ENCODE assay signal across 1 cellular context in the genomic region with DNA sequence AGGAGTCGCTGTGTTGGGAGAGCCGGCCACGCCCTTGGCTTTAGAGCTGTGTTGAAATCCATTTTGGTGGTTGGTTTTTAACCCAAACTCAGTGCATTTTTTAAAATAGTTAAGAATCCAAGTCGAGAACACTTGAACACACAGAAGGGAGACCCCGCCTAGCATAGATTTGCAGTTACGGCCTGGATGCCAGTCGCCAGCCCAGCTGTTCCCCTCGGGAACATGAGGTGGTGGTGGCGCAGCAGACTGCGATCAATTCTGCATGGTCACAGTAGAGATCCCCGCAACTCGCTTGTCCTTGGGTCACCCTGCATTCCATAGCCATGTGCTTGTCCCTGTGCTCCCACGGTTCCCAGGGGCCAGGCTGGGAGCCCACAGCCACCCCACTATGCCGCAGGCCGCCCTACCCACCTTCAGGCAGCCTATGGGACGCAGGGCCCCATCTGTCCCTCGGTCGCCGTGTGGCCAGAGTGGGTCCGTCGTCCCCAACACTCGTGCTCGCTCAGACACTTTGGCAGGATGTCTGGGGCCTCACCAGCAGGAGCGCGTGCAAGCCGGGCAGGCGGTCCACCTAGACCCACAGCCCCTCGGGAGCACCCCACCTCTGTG.
TF ChIP-seq lines count a peak whose summit lies in the region.

No MANE protein-coding gene starts in this region.

TF ChIP-seq in HepG2, 621 proteins besides CTCF, POLR2A, EP300 and RAD21 (continues in another document):
- TF ChIP-seq, protein P1, sequence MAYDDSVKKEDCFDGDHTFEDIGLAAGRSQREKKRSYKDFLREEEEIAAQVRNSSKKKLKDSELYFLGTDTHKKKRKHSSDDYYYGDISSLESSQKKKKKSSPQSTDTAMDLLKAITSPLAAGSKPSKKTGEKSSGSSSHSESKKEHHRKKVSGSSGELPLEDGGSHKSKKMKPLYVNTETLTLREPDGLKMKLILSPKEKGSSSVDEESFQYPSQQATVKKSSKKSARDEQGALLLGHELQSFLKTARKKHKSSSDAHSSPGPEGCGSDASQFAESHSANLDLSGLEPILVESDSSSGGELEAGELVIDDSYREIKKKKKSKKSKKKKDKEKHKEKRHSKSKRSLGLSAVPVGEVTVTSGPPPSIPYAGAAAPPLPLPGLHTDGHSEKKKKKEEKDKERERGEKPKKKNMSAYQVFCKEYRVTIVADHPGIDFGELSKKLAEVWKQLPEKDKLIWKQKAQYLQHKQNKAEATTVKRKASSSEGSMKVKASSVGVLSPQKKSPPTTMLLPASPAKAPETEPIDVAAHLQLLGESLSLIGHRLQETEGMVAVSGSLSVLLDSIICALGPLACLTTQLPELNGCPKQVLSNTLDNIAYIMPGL (CRISPR knock-in tag; IDR thresholded peaks at IDR 0.05; ENCODE audit: borderline replicate concordance in 1 of 2, low read depth in 1 of 2) = no peak
- TF ChIP-seq, protein P2, sequence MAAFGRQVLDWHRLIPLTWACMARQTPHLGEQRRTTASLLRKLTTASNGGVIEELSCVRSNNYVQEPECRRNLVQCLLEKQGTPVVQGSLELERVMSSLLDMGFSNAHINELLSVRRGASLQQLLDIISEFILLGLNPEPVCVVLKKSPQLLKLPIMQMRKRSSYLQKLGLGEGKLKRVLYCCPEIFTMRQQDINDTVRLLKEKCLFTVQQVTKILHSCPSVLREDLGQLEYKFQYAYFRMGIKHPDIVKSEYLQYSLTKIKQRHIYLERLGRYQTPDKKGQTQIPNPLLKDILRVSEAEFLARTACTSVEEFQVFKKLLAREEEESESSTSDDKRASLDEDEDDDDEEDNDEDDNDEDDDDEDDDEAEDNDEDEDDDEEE (CRISPR knock-in tag; IDR thresholded peaks at IDR 0.05) = no peak
- no peak for TF ChIP-seq ZNF333 (CRISPR knock-in tag; IDR thresholded peaks at IDR 0.05; ENCODE audit: borderline replicate concordance)
- TF ChIP-seq CBX2 (IDR thresholded peaks at IDR 0.05; ENCODE audit: low read depth, low read length) = no peak
- TF ChIP-seq CBX2 (CRISPR knock-in tag; IDR thresholded peaks at IDR 0.05; ENCODE audit: low read depth) = no peak
- no peak for TF ChIP-seq ZNF790 (CRISPR knock-in tag; IDR thresholded peaks at IDR 0.05; ENCODE audit: borderline replicate concordance)
- TF ChIP-seq FOXM1 (CRISPR knock-in tag; IDR thresholded peaks at IDR 0.05) = no peak
- no peak for TF ChIP-seq HNRNPLL (IDR thresholded peaks at IDR 0.05; ENCODE audit: low read depth, low read length, poor library complexity, severe bottlenecking)
- no peak for TF ChIP-seq ZBTB7B (CRISPR knock-in tag; IDR thresholded peaks at IDR 0.05)
- no peak for TF ChIP-seq ZFP90 (CRISPR knock-in tag; IDR thresholded peaks at IDR 0.05; ENCODE audit: borderline replicate concordance)
- TF ChIP-seq SRSF4 (IDR thresholded peaks at IDR 0.05; ENCODE audit: low read depth, low read length, poor library complexity, severe bottlenecking) = no peak
- TF ChIP-seq, protein P3, sequence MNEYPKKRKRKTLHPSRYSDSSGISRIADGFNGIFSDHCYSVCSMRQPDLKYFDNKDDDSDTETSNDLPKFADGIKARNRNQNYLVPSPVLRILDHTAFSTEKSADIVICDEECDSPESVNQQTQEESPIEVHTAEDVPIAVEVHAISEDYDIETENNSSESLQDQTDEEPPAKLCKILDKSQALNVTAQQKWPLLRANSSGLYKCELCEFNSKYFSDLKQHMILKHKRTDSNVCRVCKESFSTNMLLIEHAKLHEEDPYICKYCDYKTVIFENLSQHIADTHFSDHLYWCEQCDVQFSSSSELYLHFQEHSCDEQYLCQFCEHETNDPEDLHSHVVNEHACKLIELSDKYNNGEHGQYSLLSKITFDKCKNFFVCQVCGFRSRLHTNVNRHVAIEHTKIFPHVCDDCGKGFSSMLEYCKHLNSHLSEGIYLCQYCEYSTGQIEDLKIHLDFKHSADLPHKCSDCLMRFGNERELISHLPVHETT (CRISPR knock-in tag; conservative IDR thresholded peaks at IDR 0.05) = no peak
- TF ChIP-seq, protein P4, sequence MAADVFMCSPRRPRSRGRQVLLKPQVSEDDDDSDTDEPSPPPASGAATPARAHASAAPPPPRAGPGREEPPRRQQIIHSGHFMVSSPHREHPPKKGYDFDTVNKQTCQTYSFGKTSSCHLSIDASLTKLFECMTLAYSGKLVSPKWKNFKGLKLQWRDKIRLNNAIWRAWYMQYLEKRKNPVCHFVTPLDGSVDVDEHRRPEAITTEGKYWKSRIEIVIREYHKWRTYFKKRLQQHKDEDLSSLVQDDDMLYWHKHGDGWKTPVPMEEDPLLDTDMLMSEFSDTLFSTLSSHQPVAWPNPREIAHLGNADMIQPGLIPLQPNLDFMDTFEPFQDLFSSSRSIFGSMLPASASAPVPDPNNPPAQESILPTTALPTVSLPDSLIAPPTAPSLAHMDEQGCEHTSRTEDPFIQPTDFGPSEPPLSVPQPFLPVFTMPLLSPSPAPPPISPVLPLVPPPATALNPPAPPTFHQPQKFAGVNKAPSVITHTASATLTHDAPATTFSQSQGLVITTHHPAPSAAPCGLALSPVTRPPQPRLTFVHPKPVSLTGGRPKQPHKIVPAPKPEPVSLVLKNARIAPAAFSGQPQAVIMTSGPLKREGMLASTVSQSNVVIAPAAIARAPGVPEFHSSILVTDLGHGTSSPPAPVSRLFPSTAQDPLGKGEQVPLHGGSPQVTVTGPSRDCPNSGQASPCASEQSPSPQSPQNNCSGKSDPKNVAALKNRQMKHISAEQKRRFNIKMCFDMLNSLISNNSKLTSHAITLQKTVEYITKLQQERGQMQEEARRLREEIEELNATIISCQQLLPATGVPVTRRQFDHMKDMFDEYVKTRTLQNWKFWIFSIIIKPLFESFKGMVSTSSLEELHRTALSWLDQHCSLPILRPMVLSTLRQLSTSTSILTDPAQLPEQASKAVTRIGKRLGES (CRISPR knock-in tag; IDR thresholded peaks at IDR 0.05; ENCODE audit: borderline replicate concordance) = no peak
- TF ChIP-seq ZNF563 (CRISPR knock-in tag; IDR thresholded peaks at IDR 0.05) = no peak
- TF ChIP-seq, protein P5, sequence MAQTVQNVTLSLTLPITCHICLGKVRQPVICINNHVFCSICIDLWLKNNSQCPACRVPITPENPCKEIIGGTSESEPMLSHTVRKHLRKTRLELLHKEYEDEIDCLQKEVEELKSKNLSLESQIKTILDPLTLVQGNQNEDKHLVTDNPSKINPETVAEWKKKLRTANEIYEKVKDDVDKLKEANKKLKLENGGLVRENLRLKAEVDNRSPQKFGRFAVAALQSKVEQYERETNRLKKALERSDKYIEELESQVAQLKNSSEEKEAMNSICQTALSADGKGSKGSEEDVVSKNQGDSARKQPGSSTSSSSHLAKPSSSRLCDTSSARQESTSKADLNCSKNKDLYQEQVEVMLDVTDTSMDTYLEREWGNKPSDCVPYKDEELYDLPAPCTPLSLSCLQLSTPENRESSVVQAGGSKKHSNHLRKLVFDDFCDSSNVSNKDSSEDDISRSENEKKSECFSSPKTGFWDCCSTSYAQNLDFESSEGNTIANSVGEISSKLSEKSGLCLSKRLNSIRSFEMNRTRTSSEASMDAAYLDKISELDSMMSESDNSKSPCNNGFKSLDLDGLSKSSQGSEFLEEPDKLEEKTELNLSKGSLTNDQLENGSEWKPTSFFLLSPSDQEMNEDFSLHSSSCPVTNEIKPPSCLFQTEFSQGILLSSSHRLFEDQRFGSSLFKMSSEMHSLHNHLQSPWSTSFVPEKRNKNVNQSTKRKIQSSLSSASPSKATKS (CRISPR knock-in tag; IDR thresholded peaks at IDR 0.05) = no peak
- no peak for TF ChIP-seq ZEB1 (IDR thresholded peaks at IDR 0.05; ENCODE audit: insufficient replicate concordance, low read depth)
- no peak for TF ChIP-seq ZNF451 (CRISPR knock-in tag; IDR thresholded peaks at IDR 0.05)
- no peak for TF ChIP-seq SRF (IDR thresholded peaks at IDR 0.05; ENCODE audit: low read depth, low read length)
- TF ChIP-seq, protein P6, sequence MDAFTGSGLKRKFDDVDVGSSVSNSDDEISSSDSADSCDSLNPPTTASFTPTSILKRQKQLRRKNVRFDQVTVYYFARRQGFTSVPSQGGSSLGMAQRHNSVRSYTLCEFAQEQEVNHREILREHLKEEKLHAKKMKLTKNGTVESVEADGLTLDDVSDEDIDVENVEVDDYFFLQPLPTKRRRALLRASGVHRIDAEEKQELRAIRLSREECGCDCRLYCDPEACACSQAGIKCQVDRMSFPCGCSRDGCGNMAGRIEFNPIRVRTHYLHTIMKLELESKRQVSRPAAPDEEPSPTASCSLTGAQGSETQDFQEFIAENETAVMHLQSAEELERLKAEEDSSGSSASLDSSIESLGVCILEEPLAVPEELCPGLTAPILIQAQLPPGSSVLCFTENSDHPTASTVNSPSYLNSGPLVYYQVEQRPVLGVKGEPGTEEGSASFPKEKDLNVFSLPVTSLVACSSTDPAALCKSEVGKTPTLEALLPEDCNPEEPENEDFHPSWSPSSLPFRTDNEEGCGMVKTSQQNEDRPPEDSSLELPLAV (CRISPR knock-in tag; conservative IDR thresholded peaks at IDR 0.05; ENCODE audit: low read depth) = no peak
- no peak for TF ChIP-seq ATF7-NPFF (CRISPR knock-in tag; IDR thresholded peaks at IDR 0.05; ENCODE audit: low read depth)
- TF ChIP-seq ZNF773 (CRISPR knock-in tag; IDR thresholded peaks at IDR 0.05; ENCODE audit: borderline replicate concordance) = no peak
- peak; percentile 53; the same call in 1 of the 2 replicates for TF ChIP-seq POLR2AphosphoS2 (IDR thresholded peaks at IDR 0.05; ENCODE audit: low read depth, low read length)
- TF ChIP-seq ZNF12 (CRISPR knock-in tag; IDR thresholded peaks at IDR 0.05) = no peak
- no peak for TF ChIP-seq ETV5 (CRISPR knock-in tag; IDR thresholded peaks at IDR 0.05; ENCODE audit: borderline replicate concordance)
- TF ChIP-seq, protein P7, sequence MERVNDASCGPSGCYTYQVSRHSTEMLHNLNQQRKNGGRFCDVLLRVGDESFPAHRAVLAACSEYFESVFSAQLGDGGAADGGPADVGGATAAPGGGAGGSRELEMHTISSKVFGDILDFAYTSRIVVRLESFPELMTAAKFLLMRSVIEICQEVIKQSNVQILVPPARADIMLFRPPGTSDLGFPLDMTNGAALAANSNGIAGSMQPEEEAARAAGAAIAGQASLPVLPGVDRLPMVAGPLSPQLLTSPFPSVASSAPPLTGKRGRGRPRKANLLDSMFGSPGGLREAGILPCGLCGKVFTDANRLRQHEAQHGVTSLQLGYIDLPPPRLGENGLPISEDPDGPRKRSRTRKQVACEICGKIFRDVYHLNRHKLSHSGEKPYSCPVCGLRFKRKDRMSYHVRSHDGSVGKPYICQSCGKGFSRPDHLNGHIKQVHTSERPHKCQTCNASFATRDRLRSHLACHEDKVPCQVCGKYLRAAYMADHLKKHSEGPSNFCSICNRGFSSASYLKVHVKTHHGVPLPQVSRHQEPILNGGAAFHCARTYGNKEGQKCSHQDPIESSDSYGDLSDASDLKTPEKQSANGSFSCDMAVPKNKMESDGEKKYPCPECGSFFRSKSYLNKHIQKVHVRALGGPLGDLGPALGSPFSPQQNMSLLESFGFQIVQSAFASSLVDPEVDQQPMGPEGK (CRISPR knock-in tag; IDR thresholded peaks at IDR 0.05) = no peak
- no peak for TF ChIP-seq HNRNPH1 (optimal IDR thresholded peaks at IDR 0.05; ENCODE audit: low read depth, low read length)
- peak; percentile 83 for TF ChIP-seq AGO2 (optimal IDR thresholded peaks at IDR 0.05; ENCODE audit: low read depth, low read length)
- TF ChIP-seq, protein P8, sequence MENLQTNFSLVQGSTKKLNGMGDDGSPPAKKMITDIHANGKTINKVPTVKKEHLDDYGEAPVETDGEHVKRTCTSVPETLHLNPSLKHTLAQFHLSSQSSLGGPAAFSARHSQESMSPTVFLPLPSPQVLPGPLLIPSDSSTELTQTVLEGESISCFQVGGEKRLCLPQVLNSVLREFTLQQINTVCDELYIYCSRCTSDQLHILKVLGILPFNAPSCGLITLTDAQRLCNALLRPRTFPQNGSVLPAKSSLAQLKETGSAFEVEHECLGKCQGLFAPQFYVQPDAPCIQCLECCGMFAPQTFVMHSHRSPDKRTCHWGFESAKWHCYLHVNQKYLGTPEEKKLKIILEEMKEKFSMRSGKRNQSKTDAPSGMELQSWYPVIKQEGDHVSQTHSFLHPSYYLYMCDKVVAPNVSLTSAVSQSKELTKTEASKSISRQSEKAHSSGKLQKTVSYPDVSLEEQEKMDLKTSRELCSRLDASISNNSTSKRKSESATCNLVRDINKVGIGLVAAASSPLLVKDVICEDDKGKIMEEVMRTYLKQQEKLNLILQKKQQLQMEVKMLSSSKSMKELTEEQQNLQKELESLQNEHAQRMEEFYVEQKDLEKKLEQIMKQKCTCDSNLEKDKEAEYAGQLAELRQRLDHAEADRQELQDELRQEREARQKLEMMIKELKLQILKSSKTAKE (CRISPR knock-in tag; IDR thresholded peaks at IDR 0.05; ENCODE audit: borderline replicate concordance) = no peak
- TF ChIP-seq TAF15 (IDR thresholded peaks at IDR 0.05; ENCODE audit: low read depth, low read length, poor library complexity, severe bottlenecking) = no peak
- no peak for TF ChIP-seq ZNF644 (CRISPR knock-in tag; IDR thresholded peaks at IDR 0.05; ENCODE audit: low read depth)
- no peak for TF ChIP-seq SPEN (CRISPR knock-in tag; IDR thresholded peaks at IDR 0.05; ENCODE audit: low read depth)
- no peak for TF ChIP-seq MEIS2 (CRISPR knock-in tag; IDR thresholded peaks at IDR 0.05)
- peak; percentile 81 for TF ChIP-seq AGO1 (IDR thresholded peaks at IDR 0.05; ENCODE audit: low read depth, low read length, poor library complexity, severe bottlenecking)
- no peak for TF ChIP-seq CEBPG (CRISPR knock-in tag; IDR thresholded peaks at IDR 0.05)
- no peak for TF ChIP-seq ZNF10 (CRISPR knock-in tag; IDR thresholded peaks at IDR 0.05; ENCODE audit: borderline replicate concordance, low read depth)
- no peak for TF ChIP-seq KDM4B (CRISPR knock-in tag; IDR thresholded peaks at IDR 0.05)
- TF ChIP-seq, protein P9, sequence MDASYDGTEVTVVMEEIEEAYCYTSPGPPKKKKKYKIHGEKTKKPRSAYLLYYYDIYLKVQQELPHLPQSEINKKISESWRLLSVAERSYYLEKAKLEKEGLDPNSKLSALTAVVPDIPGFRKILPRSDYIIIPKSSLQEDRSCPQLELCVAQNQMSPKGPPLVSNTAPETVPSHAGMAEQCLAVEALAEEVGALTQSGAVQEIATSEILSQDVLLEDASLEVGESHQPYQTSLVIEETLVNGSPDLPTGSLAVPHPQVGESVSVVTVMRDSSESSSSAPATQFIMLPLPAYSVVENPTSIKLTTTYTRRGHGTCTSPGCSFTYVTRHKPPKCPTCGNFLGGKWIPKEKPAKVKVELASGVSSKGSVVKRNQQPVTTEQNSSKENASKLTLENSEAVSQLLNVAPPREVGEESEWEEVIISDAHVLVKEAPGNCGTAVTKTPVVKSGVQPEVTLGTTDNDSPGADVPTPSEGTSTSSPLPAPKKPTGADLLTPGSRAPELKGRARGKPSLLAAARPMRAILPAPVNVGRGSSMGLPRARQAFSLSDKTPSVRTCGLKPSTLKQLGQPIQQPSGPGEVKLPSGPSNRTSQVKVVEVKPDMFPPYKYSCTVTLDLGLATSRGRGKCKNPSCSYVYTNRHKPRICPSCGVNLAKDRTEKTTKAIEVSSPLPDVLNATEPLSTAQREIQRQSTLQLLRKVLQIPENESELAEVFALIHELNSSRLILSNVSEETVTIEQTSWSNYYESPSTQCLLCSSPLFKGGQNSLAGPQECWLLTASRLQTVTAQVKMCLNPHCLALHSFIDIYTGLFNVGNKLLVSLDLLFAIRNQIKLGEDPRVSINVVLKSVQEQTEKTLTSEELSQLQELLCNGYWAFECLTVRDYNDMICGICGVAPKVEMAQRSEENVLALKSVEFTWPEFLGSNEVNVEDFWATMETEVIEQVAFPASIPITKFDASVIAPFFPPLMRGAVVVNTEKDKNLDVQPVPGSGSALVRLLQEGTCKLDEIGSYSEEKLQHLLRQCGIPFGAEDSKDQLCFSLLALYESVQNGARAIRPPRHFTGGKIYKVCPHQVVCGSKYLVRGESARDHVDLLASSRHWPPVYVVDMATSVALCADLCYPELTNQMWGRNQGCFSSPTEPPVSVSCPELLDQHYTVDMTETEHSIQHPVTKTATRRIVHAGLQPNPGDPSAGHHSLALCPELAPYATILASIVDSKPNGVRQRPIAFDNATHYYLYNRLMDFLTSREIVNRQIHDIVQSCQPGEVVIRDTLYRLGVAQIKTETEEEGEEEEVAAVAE (CRISPR knock-in tag; IDR thresholded peaks at IDR 0.05; ENCODE audit: borderline replicate concordance) = no peak
- peak; percentile 27; the same call in 1 of the 2 replicates for TF ChIP-seq POLR2G (IDR thresholded peaks at IDR 0.05; ENCODE audit: low read depth, low read length)
